Comparison of ENCODE assay signal across 1 cellular context in genomic region chr18:61838521-61838920, GRCh38.
TF ChIP-seq lines count a peak whose summit lies in the region.

No MANE protein-coding gene starts in this region.

TF ChIP-seq in H1, 55 proteins besides CTCF, POLR2A, EP300 and RAD21:
- TF ChIP-seq MAFK (IDR thresholded peaks at IDR 0.05; ENCODE audit: low read depth, low read length) (no peak), KDM1A (IDR thresholded peaks at IDR 0.05; ENCODE audit: borderline replicate concordance, low read length) (no peak)
